In genomic region chr1:76075877-76076276, GRCh38 we compare ENCODE assay signal across 8 cellular contexts. TPM values are rescaled to one million over a fixed set of nuclear protein-coding genes. Genes with fewer than 3 reads are reported as not detected.
DNase-seq lines count a peak whose midpoint lies in the region; ATAC-seq and TF ChIP-seq lines count a peak whose summit lies in the region.

No MANE protein-coding gene starts in this region.

- in situ Hi-C loops in mammary epithelial cell (cut with MboI; ENCODE audit: low sequenced_read_pairs in 2 of 2) = no loop called here

- intact Hi-C loops in MCF 10A (cut with micrococcal nuclease) (no loop called here), mammary epithelial cell (cut with micrococcal nuclease) (no loop called here), prostate gland (cut with DNase I) (no loop called here)

- no peak for TF ChIP-seq CTCF in MCF 10A (IDR thresholded peaks at IDR 0.05; ENCODE audit: unreplicated experiment)
- TF ChIP-seq CTCF in mammary epithelial cell (conservative IDR thresholded peaks at IDR 0.05 in 1 of 2, IDR thresholded peaks at IDR 0.05 in 1 of 2; ENCODE audit: extremely low read depth in 1 of 2, insufficient read depth in 1 of 2, low read depth in 1 of 2, low read length in 2 of 2) = no peak
- TF ChIP-seq CTCF in hepatocyte (IDR thresholded peaks at IDR 0.05; ENCODE audit: poor library complexity) = no peak
- no peak for TF ChIP-seq CTCF in upper lobe of left lung (IDR thresholded peaks at IDR 0.05)
- TF ChIP-seq CTCF in prostate gland (IDR thresholded peaks at IDR 0.05) = no peak

- peaks cover 9% of the 10 kb centered on the region for H3K4me1 Mint-ChIP-seq in MCF 10A (ENCODE audit: insufficient read depth, unreplicated experiment)

- CTCF ChIA-PET in MCF 10A (lab: Yijun Ruan, JAX) = no interaction called here
- CTCF ChIA-PET in mammary epithelial cell (lab: Charles Lee; ENCODE audit: low non-redundant PET) = no interaction called here

- H3K4me1 ChIP-seq in mammary epithelial cell (ENCODE audit: insufficient read depth, low read length) = peaks cover 3% of the 10 kb centered on the region
- peaks cover 16% of the 10 kb centered on the region for H3K4me1 ChIP-seq in hepatocyte (ENCODE audit: insufficient read depth)
- H3K4me1 ChIP-seq in upper lobe of left lung = peaks cover 3 to 30% (median 13%) of the 10 kb centered on the region in 4 donors
- peaks cover 3% of the 10 kb centered on the region for H3K4me1 ChIP-seq in prostate gland (replicated peaks)

- H3K9me2 ChIP-seq in hepatocyte (replicated peaks; ENCODE audit: insufficient read depth) = no peaks in the 10 kb centered on the region

- TF ChIP-seq POLR2A in upper lobe of left lung (IDR thresholded peaks at IDR 0.05) (peak in 1 of 4 donors; percentile 54), prostate gland (IDR thresholded peaks at IDR 0.05) (no peak)

- BruUV-seq in MCF 10A (replicated peaks; lab: Mats Ljungman, UMichigan) (no TSS peak), mammary epithelial cell (replicated peaks; lab: Mats Ljungman, UMichigan) (no TSS peak)

- H3K36me3 Mint-ChIP-seq in MCF 10A (ENCODE audit: insufficient read depth, unreplicated experiment) = no peaks in the 10 kb centered on the region

- H3K9me3 Mint-ChIP-seq in MCF 10A (ENCODE audit: unreplicated experiment) = no peaks in the 10 kb centered on the region

- dilution Hi-C loops in mammary epithelial cell (cut with HindIII; ENCODE audit: low sequenced_read_pairs) = no loop called here

- 80% methylated on average over 5 of the region's 5 CpGs for WGBS in mammary epithelial cell (ENCODE audit: low coverage, missing lambda C conversion rate)
- WGBS in hepatocyte (ENCODE audit: low lambda C conversion rate, missing lambda C conversion rate) = 52% methylated on average over 5 of the region's 5 CpGs
- 51 to 60% methylated on average over 5 of the region's 5 CpGs for WGBS in upper lobe of left lung, 2 donors
- WGBS in prostate gland = 82% methylated on average over 5 of the region's 5 CpGs

- no peaks in the 10 kb centered on the region for H3K27me3 Mint-ChIP-seq in MCF 10A (ENCODE audit: insufficient read depth, unreplicated experiment)

- ATAC-seq in upper lobe of left lung (ENCODE audit: low FRiP score in 2 of 2) (peak; percentile 31 to 62), HG03457 (IDR thresholded peaks at IDR 0.05; ENCODE audit: unreplicated experiment) (no peak)

- TF ChIP-seq EP300 in upper lobe of left lung (IDR thresholded peaks at IDR 0.05) = peak in 2 of 4 donors; percentile 82 to 87

- H3K4me3 Mint-ChIP-seq in MCF 10A (ENCODE audit: unreplicated experiment) = no peak overlapping the region

- H3K27ac Mint-ChIP-seq in MCF 10A (ENCODE audit: low read depth, unreplicated experiment) = no peak overlapping the region

- H3K9me3 ChIP-seq in mammary epithelial cell (replicated peaks; ENCODE audit: insufficient read depth, low read length) (no peaks in the 10 kb centered on the region), hepatocyte (ENCODE audit: low read depth) (no peaks in the 10 kb centered on the region), upper lobe of left lung (no peaks in the 10 kb centered on the region), prostate gland (no peaks in the 10 kb centered on the region)

- POLR2A ChIA-PET in MCF 10A (lab: Yijun Ruan, JAX) = no interaction called here

- no peak overlapping the region for H3K4me3 ChIP-seq in mammary epithelial cell (replicated peaks in 1 of 3; ENCODE audit: insufficient read depth in 1 of 3, low read depth in 2 of 3, low read length in 3 of 3)
- peak overlapping the region; percentile 98 for H3K4me3 ChIP-seq in hepatocyte
- H3K4me3 ChIP-seq in upper lobe of left lung = peak overlapping the region in 3 of 4 donors; percentile 57 to 83 (median 69)
- no peak overlapping the region for H3K4me3 ChIP-seq in prostate gland

- no peaks in the 10 kb centered on the region for H3K27me3 ChIP-seq in mammary epithelial cell (ENCODE audit: insufficient read depth, low read length)
- no peaks in the 10 kb centered on the region for H3K27me3 ChIP-seq in hepatocyte
- no peaks in the 10 kb centered on the region for H3K27me3 ChIP-seq in upper lobe of left lung
- H3K27me3 ChIP-seq in prostate gland (replicated peaks; ENCODE audit: insufficient read depth) = peaks cover 2% of the 10 kb centered on the region

- H2AFZ ChIP-seq in mammary epithelial cell (ENCODE audit: low read depth, low read length) (no peak overlapping the region), hepatocyte (no peak overlapping the region)

- H4K20me1 ChIP-seq in mammary epithelial cell (ENCODE audit: insufficient read depth, low read length) (no peaks in the 10 kb centered on the region), hepatocyte (ENCODE audit: insufficient read depth, poor library complexity, severe bottlenecking) (no peaks in the 10 kb centered on the region)

- H3K27ac ChIP-seq in mammary epithelial cell (ENCODE audit: insufficient read depth, low read depth, low read length) (no peak overlapping the region), hepatocyte (no peak overlapping the region), upper lobe of left lung (peak overlapping the region; percentile 84 to 93 (median 88)), prostate gland (no peak overlapping the region)

- no peaks in the 10 kb centered on the region for H3K36me3 ChIP-seq in mammary epithelial cell (ENCODE audit: insufficient read depth, low read length)
- H3K36me3 ChIP-seq in hepatocyte (replicated peaks; ENCODE audit: insufficient read depth, low read depth) = no peaks in the 10 kb centered on the region
- no peaks in the 10 kb centered on the region for H3K36me3 ChIP-seq in upper lobe of left lung
- no peaks in the 10 kb centered on the region for H3K36me3 ChIP-seq in prostate gland

- H3K4me2 ChIP-seq in mammary epithelial cell (ENCODE audit: insufficient read depth, low read depth, low read length) = no peak overlapping the region
- H3K4me2 ChIP-seq in hepatocyte = peak overlapping the region; percentile 82

- H3K79me2 ChIP-seq in mammary epithelial cell (ENCODE audit: insufficient read depth, low read length) = no peaks in the 10 kb centered on the region
- H3K79me2 ChIP-seq in hepatocyte = peaks cover 61% of the 10 kb centered on the region

- H3K9ac ChIP-seq in mammary epithelial cell (ENCODE audit: insufficient read depth, low read length) = no peak overlapping the region

- DNase-seq in MCF 10A (ENCODE audit: unreplicated experiment) = peak; percentile 34
- DNase-seq in mammary epithelial cell = no peak
- DNase-seq in OCI-M1 (lab: John Stamatoyannopoulos, UW) = peak; percentile 88
- DNase-seq in hepatocyte (ENCODE audit: low spot score) = no peak
- DNase-seq in upper lobe of left lung = no peak
- DNase-seq in prostate gland (ENCODE audit: low spot score) = no peak
- DNase-seq in retina = no peak

RNA-seq across cellular contexts. Expression of gene ST6GALNAC3, which starts 1.3 kb away (rescaled TPM):
- total RNA-seq in MCF 10A (2022) (0.37 and 0.82 TPM in 2 replicates), mammary epithelial cell (1 to 10 TPM in 1 of 2 donors, not detected in 1; 1.7 TPM), hepatocyte (29.4 and 40.5 TPM in 2 replicates), upper lobe of left lung (10 to 100 TPM in 4 of 6 donors, 1 to 10 TPM in 2; 5.8 to 13.1 (median 11.3) TPM), prostate gland (under 1 TPM; 0.41 to 0.80 TPM)
- polyA plus RNA-seq in mammary epithelial cell (0.03 TPM), hepatocyte (33.3 and 37.5 TPM in 2 replicates)
- polyA minus RNA-seq in mammary epithelial cell = not detected

Comparison
In these comparisons a context has a peak if more than half of its experiments do, and no peak if none do; other contexts are left out.
1. DNase-seq: peak in MCF 10A (single experiment) and OCI-M1 (single experiment); none in mammary epithelial cell (single experiment), hepatocyte (single experiment), upper lobe of left lung (0 of 2), prostate gland (single experiment) and retina (single experiment).
2. H3K27ac ChIP-seq: peak in upper lobe of left lung (4 of 4); none in mammary epithelial cell (single experiment), hepatocyte (single experiment) and prostate gland (0 of 2).
3. H3K4me3 ChIP-seq: peak in hepatocyte (single experiment) and upper lobe of left lung (3 of 4); none in mammary epithelial cell (0 of 3) and prostate gland (0 of 2).